ENCODE assay signal across 28 cellular contexts in genomic region chr2:99832921-99833320, GRCh38.
"Had no signal": no experiment of that assay in that cellular context is flagged by ENCODE, and none has a peak within 500 bp of the region (broad histone marks: within the 10 kb centered on the region; RNA-seq: fewer than 3 reads in every experiment).

No MANE protein-coding gene starts in this region.

- H3K36me3 Mint-ChIP-seq: activated CD4-positive, alpha-beta memory T cell treated with anti-CD3 and anti-CD28 coated beads for 36 hours; activated CD8-positive, alpha-beta memory T cell treated with anti-CD3 and anti-CD28 coated beads, Interleukin-2, amount 10 ng/mL, durations not matched to agents 7 days and 5 days; activated naive CD4-positive, alpha-beta T cell treated with anti-CD3 and anti-CD28 coated beads, Interleukin-2, amount 50 U/mL, for 72 hours had no signal

- H3K4me3 Mint-ChIP-seq: activated CD4-positive, alpha-beta memory T cell treated with anti-CD3 and anti-CD28 coated beads for 36 hours; activated CD4-positive, alpha-beta T cell treated with anti-CD3 and anti-CD28 coated beads for 36 hours; activated CD4-positive, alpha-beta T cell treated with anti-CD3 and anti-CD28 coated beads, Interleukin-2, amount 10 ng/mL, durations not matched to agents 24 days and 14 days; activated CD8-positive, alpha-beta memory T cell treated with anti-CD3 and anti-CD28 coated beads, Interleukin-2, amount 10 ng/mL, durations not matched to agents 7 days and 5 days; activated CD8-positive, alpha-beta T cell treated with anti-CD3 and anti-CD28 coated beads, Interleukin-2, amount 10 ng/mL, durations not matched to agents 7 days and 5 days; activated naive CD4-positive, alpha-beta T cell treated with anti-CD3 and anti-CD28 coated beads, Interleukin-2, amount 10 ng/mL, durations not matched to agents 7 days and 5 days; activated naive CD8-positive, alpha-beta T cell treated with anti-CD3 and anti-CD28 coated beads, Interleukin-2, amount 10 ng/mL, durations not matched to agents 7 days and 5 days; activated T-cell treated with anti-CD3 and anti-CD28 coated beads, Interleukin-2, amount 50 U/mL, for 72 hours; endodermal cell had no signal

- H3K4me3 ChIP-seq: ascending aorta, breast epithelium, cardiac muscle cell, colonic mucosa had no signal

- H3K27ac ChIP-seq: ascending aorta, breast epithelium, cardiac muscle cell, colonic mucosa had no signal

- H3K4me1 Mint-ChIP-seq: activated CD8-positive, alpha-beta memory T cell treated with anti-CD3 and anti-CD28 coated beads, Interleukin-2, amount 10 ng/mL, durations not matched to agents 7 days and 5 days had no signal

- H3K27me3 Mint-ChIP-seq: activated CD4-positive, alpha-beta memory T cell treated with anti-CD3 and anti-CD28 coated beads for 36 hours; activated CD4-positive, alpha-beta T cell treated with anti-CD3 and anti-CD28 coated beads for 36 hours; activated CD4-positive, alpha-beta T cell treated with anti-CD3 and anti-CD28 coated beads, Interleukin-2, amount 10 ng/mL, durations not matched to agents 24 days and 14 days; activated CD8-positive, alpha-beta memory T cell treated with anti-CD3 and anti-CD28 coated beads, Interleukin-2, amount 10 ng/mL, durations not matched to agents 7 days and 5 days; brain had no signal

- H3K27ac Mint-ChIP-seq: activated CD4-positive, alpha-beta memory T cell treated with anti-CD3 and anti-CD28 coated beads for 36 hours; activated CD4-positive, alpha-beta T cell treated with anti-CD3 and anti-CD28 coated beads for 36 hours; activated CD4-positive, alpha-beta T cell treated with anti-CD3 and anti-CD28 coated beads, Interleukin-2, amount 10 ng/mL, durations not matched to agents 24 days and 14 days; activated CD8-positive, alpha-beta memory T cell treated with anti-CD3 and anti-CD28 coated beads, Interleukin-2, amount 10 ng/mL, durations not matched to agents 7 days and 5 days; activated CD8-positive, alpha-beta T cell treated with anti-CD3 and anti-CD28 coated beads, Interleukin-2, amount 10 ng/mL, durations not matched to agents 7 days and 5 days; activated naive CD4-positive, alpha-beta T cell treated with anti-CD3 and anti-CD28 coated beads, Interleukin-2, amount 10 ng/mL, durations not matched to agents 7 days and 5 days; activated naive CD4-positive, alpha-beta T cell treated with anti-CD3 and anti-CD28 coated beads, Interleukin-2, amount 50 U/mL, for 72 hours; activated naive CD8-positive, alpha-beta T cell treated with anti-CD3 and anti-CD28 coated beads, Interleukin-2, amount 10 ng/mL, durations not matched to agents 7 days and 5 days; activated T-cell treated with anti-CD3 and anti-CD28 coated beads, Interleukin-2, amount 50 U/mL, for 72 hours; endodermal cell had no signal

- H3K27me3 ChIP-seq: ascending aorta, breast epithelium, cardiac muscle cell, colonic mucosa had no signal

- H3K4me1 ChIP-seq: ascending aorta, breast epithelium, colonic mucosa had no signal

- H3K9me3 Mint-ChIP-seq: activated CD4-positive, alpha-beta memory T cell treated with anti-CD3 and anti-CD28 coated beads for 36 hours; activated CD4-positive, alpha-beta T cell treated with anti-CD3 and anti-CD28 coated beads, Interleukin-2, amount 10 ng/mL, durations not matched to agents 24 days and 14 days; activated naive CD4-positive, alpha-beta T cell treated with anti-CD3 and anti-CD28 coated beads, Interleukin-2, amount 50 U/mL, for 72 hours; activated T-cell treated with anti-CD3 and anti-CD28 coated beads, Interleukin-2, amount 50 U/mL, for 72 hours; endodermal cell had no signal

- H3K9me3 ChIP-seq: ascending aorta, breast epithelium, colonic mucosa had no signal

- DNase-seq: activated CD4-positive, alpha-beta memory T cell treated with anti-CD3 and anti-CD28 coated beads for 36 hours; activated CD4-positive, alpha-beta T cell treated with anti-CD3 and anti-CD28 coated beads for 36 hours; activated CD4-positive, alpha-beta T cell treated with anti-CD3 and anti-CD28 coated beads, Interleukin-2, amount 10 ng/mL, durations not matched to agents 24 days and 14 days; activated CD4-positive, CD25-positive, alpha-beta regulatory T cell; activated CD4-positive, CD25-positive, alpha-beta regulatory T cell treated with anti-CD3 and anti-CD28 coated beads, Interleukin-2, amount 50 U/mL, for 72 hours; activated CD8-positive, alpha-beta memory T cell treated with anti-CD3 and anti-CD28 coated beads, Interleukin-2, amount 10 ng/mL, durations not matched to agents 7 days and 5 days; activated CD8-positive, alpha-beta memory T cell treated with anti-CD3 and anti-CD28 coated beads, Interleukin-2, amount 50 U/mL, for 4 hours; activated CD8-positive, alpha-beta T cell treated with anti-CD3 and anti-CD28 coated beads, Interleukin-2, amount 10 ng/mL, durations not matched to agents 7 days and 5 days; activated gamma-delta T cell; activated naive CD4-positive, alpha-beta T cell; activated naive CD4-positive, alpha-beta T cell treated with anti-CD3 and anti-CD28 coated beads, Interleukin-2, amount 10 ng/mL, durations not matched to agents 7 days and 5 days; activated naive CD8-positive, alpha-beta T cell treated with anti-CD3 and anti-CD28 coated beads, Interleukin-2, amount 10 ng/mL, durations not matched to agents 7 days and 5 days; activated T-cell treated with anti-CD3 and anti-CD28 coated beads, Interleukin-2, amount 50 U/mL, for 1 hour; activated T-cell treated with anti-CD3 and anti-CD28 coated beads, Interleukin-2, amount 50 U/mL, for 72 hours; central memory CD4-positive, alpha-beta T cell; cerebellar nuclear complex; colonic mucosa; effector CD8-positive, alpha-beta T cell; endodermal cell; foreskin fibroblast; head of caudate nucleus; T-helper 2 cell had no signal

- ATAC-seq: activated CD4-positive, alpha-beta T cell treated with anti-CD3 and anti-CD28 coated beads for 36 hours; activated CD8-positive, alpha-beta memory T cell treated with anti-CD3 and anti-CD28 coated beads, Interleukin-2, amount 10 ng/mL, durations not matched to agents 7 days and 5 days; activated CD8-positive, alpha-beta T cell treated with anti-CD3 and anti-CD28 coated beads, Interleukin-2, amount 10 ng/mL, durations not matched to agents 7 days and 5 days; activated naive CD4-positive, alpha-beta T cell treated with anti-CD3 and anti-CD28 coated beads, Interleukin-2, amount 50 U/mL, for 72 hours; activated T-cell treated with anti-CD3 and anti-CD28 coated beads, Interleukin-2, amount 50 U/mL, for 72 hours; esophagus mucosa had no signal

- H3K36me3 ChIP-seq: ascending aorta, breast epithelium, cardiac muscle cell, colonic mucosa had no signal
